Comparison of ENCODE assay signal across 1 cellular context in the genomic region with DNA sequence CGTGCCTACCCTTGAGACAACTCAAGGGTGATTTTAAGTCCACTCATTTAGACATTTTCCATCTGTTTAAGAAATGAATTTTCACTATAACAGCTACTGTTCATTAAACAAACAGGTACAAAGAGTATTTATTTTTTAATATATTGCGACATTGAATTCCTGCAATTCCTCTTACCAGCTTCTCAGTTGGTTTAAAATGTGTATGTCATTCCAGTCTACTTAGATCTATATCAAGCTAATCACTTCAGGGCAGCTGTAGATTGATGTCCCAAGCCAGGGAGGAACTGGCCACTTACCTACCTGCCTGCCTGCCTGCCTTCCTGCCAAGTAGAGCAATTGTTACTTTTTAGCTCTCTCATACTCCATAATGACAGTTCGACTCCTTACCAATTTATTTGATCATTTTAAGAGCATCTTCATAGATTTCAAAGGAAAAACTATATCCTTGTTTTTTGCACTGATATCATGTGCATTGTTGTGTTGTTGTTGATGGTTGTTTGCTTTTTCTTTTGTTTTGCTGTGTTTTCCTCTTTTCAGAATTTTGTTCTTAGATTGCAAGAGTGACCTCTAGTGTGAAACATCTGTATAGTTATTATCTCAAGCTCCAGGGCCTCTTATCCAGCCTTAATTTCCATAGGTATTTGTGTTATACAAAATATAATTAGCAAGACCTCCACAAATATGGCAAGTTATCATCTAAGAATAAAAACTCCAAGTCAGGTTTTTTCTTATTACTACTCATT.
TF ChIP-seq lines count a peak whose summit lies in the region.

No MANE protein-coding gene starts in this region.

TF ChIP-seq in SK-N-SH, 30 proteins besides CTCF, POLR2A, EP300 and RAD21 (continued from another document):
- TF ChIP-seq, protein P1, sequence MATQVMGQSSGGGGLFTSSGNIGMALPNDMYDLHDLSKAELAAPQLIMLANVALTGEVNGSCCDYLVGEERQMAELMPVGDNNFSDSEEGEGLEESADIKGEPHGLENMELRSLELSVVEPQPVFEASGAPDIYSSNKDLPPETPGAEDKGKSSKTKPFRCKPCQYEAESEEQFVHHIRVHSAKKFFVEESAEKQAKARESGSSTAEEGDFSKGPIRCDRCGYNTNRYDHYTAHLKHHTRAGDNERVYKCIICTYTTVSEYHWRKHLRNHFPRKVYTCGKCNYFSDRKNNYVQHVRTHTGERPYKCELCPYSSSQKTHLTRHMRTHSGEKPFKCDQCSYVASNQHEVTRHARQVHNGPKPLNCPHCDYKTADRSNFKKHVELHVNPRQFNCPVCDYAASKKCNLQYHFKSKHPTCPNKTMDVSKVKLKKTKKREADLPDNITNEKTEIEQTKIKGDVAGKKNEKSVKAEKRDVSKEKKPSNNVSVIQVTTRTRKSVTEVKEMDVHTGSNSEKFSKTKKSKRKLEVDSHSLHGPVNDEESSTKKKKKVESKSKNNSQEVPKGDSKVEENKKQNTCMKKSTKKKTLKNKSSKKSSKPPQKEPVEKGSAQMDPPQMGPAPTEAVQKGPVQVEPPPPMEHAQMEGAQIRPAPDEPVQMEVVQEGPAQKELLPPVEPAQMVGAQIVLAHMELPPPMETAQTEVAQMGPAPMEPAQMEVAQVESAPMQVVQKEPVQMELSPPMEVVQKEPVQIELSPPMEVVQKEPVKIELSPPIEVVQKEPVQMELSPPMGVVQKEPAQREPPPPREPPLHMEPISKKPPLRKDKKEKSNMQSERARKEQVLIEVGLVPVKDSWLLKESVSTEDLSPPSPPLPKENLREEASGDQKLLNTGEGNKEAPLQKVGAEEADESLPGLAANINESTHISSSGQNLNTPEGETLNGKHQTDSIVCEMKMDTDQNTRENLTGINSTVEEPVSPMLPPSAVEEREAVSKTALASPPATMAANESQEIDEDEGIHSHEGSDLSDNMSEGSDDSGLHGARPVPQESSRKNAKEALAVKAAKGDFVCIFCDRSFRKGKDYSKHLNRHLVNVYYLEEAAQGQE (IDR thresholded peaks at IDR 0.05; ENCODE audit: low read depth, low read length), result no peak
- TF ChIP-seq MEF2A (IDR thresholded peaks at IDR 0.05; ENCODE audit: borderline replicate concordance, low read depth), result no peak
